In genomic region chr14:20498622-20499021, GRCh38 we compare ENCODE assay signal across 21 cellular contexts. TPM values are rescaled to one million over a fixed set of nuclear protein-coding genes. Genes with fewer than 3 reads are reported as not detected.
DNase-seq lines count a peak whose midpoint lies in the region; ATAC-seq and TF ChIP-seq lines count a peak whose summit lies in the region.
"Had no signal": no experiment of that assay in that cellular context is flagged by ENCODE, and none has a peak within 500 bp of the region (broad histone marks: within the 10 kb centered on the region; RNA-seq: fewer than 3 reads in every experiment).

No MANE protein-coding gene starts in this region.

- H3K27ac ChIP-seq in stomach = no peak overlapping the region
- H3K27ac ChIP-seq: dorsolateral prefrontal cortex, WERI-Rb-1 had no signal

- TF ChIP-seq CTCF in endothelial cell (IDR thresholded peaks at IDR 0.05; ENCODE audit: unreplicated experiment) = no peak
- TF ChIP-seq CTCF in stomach (IDR thresholded peaks at IDR 0.05) = no peak

- no peak for DNase-seq in stimulated activated naive CD8-positive, alpha-beta T cell treated with anti-CD3 and anti-CD28 coated beads, Interleukin-15, Interleukin-2, amounts not matched to agents 100 U/mL and 50 U/mL, for 24 hours
- DNase-seq in NCI-H69 (lab: John Stamatoyannopoulos, UW) = peak; percentile 17
- DNase-seq in endothelial cell (ENCODE audit: low spot score) = no peak
- DNase-seq in hippocampal formation (lab: John Stamatoyannopoulos, UW) = no peak
- no peak for DNase-seq in mucosa of gallbladder (ENCODE audit: low spot score)
- no peak for DNase-seq in stomach
- DNase-seq: COR-L47, dorsolateral prefrontal cortex, NCI-H1436, NCI-H82, WERI-Rb-1 had no signal

- peaks cover 38% of the 10 kb centered on the region for H3K4me1 Mint-ChIP-seq in stimulated activated naive CD8-positive, alpha-beta T cell treated with anti-CD3 and anti-CD28 coated beads, Interleukin-15, Interleukin-2, amounts not matched to agents 100 ng/mL and 50 ng/mL, for 24 hours (ENCODE audit: low read depth)
- peaks cover 52% of the 10 kb centered on the region for H3K4me1 Mint-ChIP-seq in endothelial cell (ENCODE audit: unreplicated experiment)

- no peak overlapping the region for H3K4me3 ChIP-seq in stomach
- H3K4me3 ChIP-seq: dorsolateral prefrontal cortex had no signal

- no peak for ATAC-seq in stimulated activated naive CD8-positive, alpha-beta T cell treated with anti-CD3 and anti-CD28 coated beads, Interleukin-15, Interleukin-2, amounts not matched to agents 100 U/mL and 50 U/mL, for 24 hours
- ATAC-seq: activated T-helper 17 cell treated with anti-CD3 and anti-CD28 coated beads, Interleukin-2, amount 50 U/mL, for 72 hours; esophagus mucosa; sciatic nerve had no signal

- no peaks in the 10 kb centered on the region for H3K4me1 ChIP-seq in stomach

- H3K4me3 Mint-ChIP-seq in stimulated activated naive CD8-positive, alpha-beta T cell treated with anti-CD3 and anti-CD28 coated beads, Interleukin-15, Interleukin-2, amounts not matched to agents 100 ng/mL and 50 ng/mL, for 24 hours = no peak overlapping the region
- no peak overlapping the region for H3K4me3 Mint-ChIP-seq in endothelial cell (ENCODE audit: unreplicated experiment)
- H3K4me3 Mint-ChIP-seq: activated T-helper 17 cell treated with anti-CD3 and anti-CD28 coated beads, Interleukin-2, amount 50 U/mL, for 72 hours; T-helper 1 cell treated with Interleukin-12 subunit alpha and Interleukin-12 subunit beta and Interleukin-4 antibody, amounts not matched to agents 30 μg/mL and 1 μg/mL, for 36 hours had no signal

- no peaks in the 10 kb centered on the region for H3K9me3 Mint-ChIP-seq in stimulated activated naive CD8-positive, alpha-beta T cell treated with anti-CD3 and anti-CD28 coated beads, Interleukin-15, Interleukin-2, amounts not matched to agents 100 ng/mL and 50 ng/mL, for 24 hours
- H3K9me3 Mint-ChIP-seq in endothelial cell (ENCODE audit: unreplicated experiment) = no peaks in the 10 kb centered on the region
- H3K9me3 Mint-ChIP-seq: activated T-helper 17 cell treated with anti-CD3 and anti-CD28 coated beads, Interleukin-2, amount 50 U/mL, for 72 hours; T-helper 1 cell treated with Interleukin-12 subunit alpha and Interleukin-12 subunit beta and Interleukin-4 antibody, amounts not matched to agents 30 μg/mL and 1 μg/mL, for 36 hours had no signal

- H3K9me3 ChIP-seq in stomach = no peaks in the 10 kb centered on the region

- H3K36me3 Mint-ChIP-seq in stimulated activated naive CD8-positive, alpha-beta T cell treated with anti-CD3 and anti-CD28 coated beads, Interleukin-15, Interleukin-2, amounts not matched to agents 100 ng/mL and 50 ng/mL, for 24 hours (ENCODE audit: low read depth) = no peaks in the 10 kb centered on the region
- H3K36me3 Mint-ChIP-seq in endothelial cell (ENCODE audit: low read depth, unreplicated experiment) = peaks cover 6% of the 10 kb centered on the region

- H3K27me3 ChIP-seq in stomach = no peaks in the 10 kb centered on the region

- 78 to 82% (median 80%) methylated on average over 2 of the region's 2 CpGs for WGBS in stomach, 5 donors

- TF ChIP-seq POLR2A in stomach (IDR thresholded peaks at IDR 0.05) = no peak

- H3K36me3 ChIP-seq in stomach = no peaks in the 10 kb centered on the region
- H3K36me3 ChIP-seq: WERI-Rb-1 had no signal

- H3K27me3 Mint-ChIP-seq in stimulated activated naive CD8-positive, alpha-beta T cell treated with anti-CD3 and anti-CD28 coated beads, Interleukin-15, Interleukin-2, amounts not matched to agents 100 ng/mL and 50 ng/mL, for 24 hours = no peaks in the 10 kb centered on the region
- peaks cover 9% of the 10 kb centered on the region for H3K27me3 Mint-ChIP-seq in endothelial cell (ENCODE audit: unreplicated experiment)
- H3K27me3 Mint-ChIP-seq: activated T-helper 17 cell treated with anti-CD3 and anti-CD28 coated beads, Interleukin-2, amount 50 U/mL, for 72 hours had no signal

- H3K27ac Mint-ChIP-seq in stimulated activated naive CD8-positive, alpha-beta T cell treated with anti-CD3 and anti-CD28 coated beads, Interleukin-15, Interleukin-2, amounts not matched to agents 100 ng/mL and 50 ng/mL, for 24 hours = peak overlapping the region; percentile 14
- peak overlapping the region; percentile 90 for H3K27ac Mint-ChIP-seq in endothelial cell (ENCODE audit: unreplicated experiment)
- H3K27ac Mint-ChIP-seq: activated T-helper 17 cell treated with anti-CD3 and anti-CD28 coated beads, Interleukin-2, amount 50 U/mL, for 72 hours; T-helper 1 cell treated with Interleukin-12 subunit alpha and Interleukin-12 subunit beta and Interleukin-4 antibody, amounts not matched to agents 30 μg/mL and 1 μg/mL, for 36 hours had no signal

- TF ChIP-seq EP300 in stomach (IDR thresholded peaks at IDR 0.05) = no peak

- intact Hi-C loops in stomach (cut with DNase I; ENCODE audit: low total_unique reads) = no loop called here

RNA-seq across cellular contexts. Expression of gene RNASE10, which starts 6.7 kb away (rescaled TPM):
- total RNA-seq in endothelial cell (ENCODE audit: unreplicated experiment) (10.7 TPM), mucosa of gallbladder (0.86 TPM), stomach (not detected)
- polyA plus RNA-seq in stomach = not detected
- total RNA-seq: Daoy, H7, omental fat pad, urinary bladder had no signal
- polyA plus RNA-seq: liver had no signal

RNA-seq across cellular contexts. Expression of gene PNP, which starts 29.4 kb away (rescaled TPM):
- total RNA-seq in endothelial cell (ENCODE audit: unreplicated experiment) (322 TPM), mucosa of gallbladder (61.5 TPM), stomach (10 to 100 TPM; 11.3 to 47.7 (median 46.0) TPM)
- polyA plus RNA-seq in stomach = 100 to 1,000 TPM in 1 of 3 donors, 10 to 100 TPM in 2; 36.5 to 125 (median 72.1) TPM

RNA-seq across cellular contexts. Expression of gene PIP4P1, which starts 37.4 kb away (rescaled TPM):
- total RNA-seq in endothelial cell (ENCODE audit: unreplicated experiment) (36.8 TPM), mucosa of gallbladder (44.3 TPM), stomach (10 to 100 TPM in 3 of 5 donors, 1 to 10 TPM in 2; 2.0 to 25.6 (median 20.4) TPM)
- polyA plus RNA-seq in stomach = 10 to 100 TPM; 22.6 to 30.5 (median 28.4) TPM

RNA-seq across cellular contexts. Expression of gene APEX1, which starts 43.6 kb away (rescaled TPM):
- total RNA-seq in endothelial cell (ENCODE audit: unreplicated experiment) = 230 TPM
- 129 TPM for total RNA-seq in mucosa of gallbladder
- total RNA-seq in stomach = 100 to 1,000 TPM in 4 of 5 donors, 10 to 100 TPM in 1; 70.1 to 219 (median 149) TPM
- 100 to 1,000 TPM; 104 to 148 (median 118) TPM for polyA plus RNA-seq in stomach

RNA-seq across cellular contexts. Expression of gene OSGEP, which starts 44.0 kb away (rescaled TPM):
- total RNA-seq in endothelial cell (ENCODE audit: unreplicated experiment) (46.1 TPM), mucosa of gallbladder (35.4 TPM), stomach (10 to 100 TPM; 29.9 to 71.8 (median 59.7) TPM)
- polyA plus RNA-seq in stomach = 10 to 100 TPM; 24.7 to 58.5 (median 43.4) TPM
